Comparison of ENCODE assay signal across 8 cellular contexts in genomic region chr12:67483871-67484554, GRCh38.
DNase-seq lines count a peak whose midpoint lies in the region; ATAC-seq and TF ChIP-seq lines count a peak whose summit lies in the region.

No MANE protein-coding gene starts in this region.

- H3K4ac ChIP-seq in mesendoderm (ENCODE audit: low read depth, low read length), result no peak overlapping the region

- peaks cover 6% of the 10 kb centered on the region for H3K36me3 Mint-ChIP-seq in activated CD4-positive, alpha-beta T cell treated with anti-CD3 and anti-CD28 coated beads for 36 hours (ENCODE audit: low read depth)
- H3K36me3 Mint-ChIP-seq in T-cell, result peaks cover 1% of the 10 kb centered on the region

- H3K27ac Mint-ChIP-seq in activated CD4-positive, alpha-beta T cell treated with anti-CD3 and anti-CD28 coated beads for 36 hours, result no peak overlapping the region
- peak overlapping the region; percentile 82 to 88 for H3K27ac Mint-ChIP-seq in T-cell

- TF ChIP-seq CTCF in GM13976 (IDR thresholded peaks at IDR 0.05; ENCODE audit: borderline replicate concordance, control extremely low read depth, extremely low read depth, insufficient read depth, missing control alignments), result no peak

- H2BK120ac ChIP-seq in mesendoderm (ENCODE audit: low read depth, low read length), result no peak overlapping the region

- H3K27me3 Mint-ChIP-seq in activated CD4-positive, alpha-beta T cell treated with anti-CD3 and anti-CD28 coated beads for 36 hours, result no peaks in the 10 kb centered on the region
- H3K27me3 Mint-ChIP-seq in T-cell, result no peaks in the 10 kb centered on the region

- no CpG with 5 or more reads among the region's 3 CpGs for WGBS in mesendoderm (ENCODE audit: extremely low coverage, insufficient coverage, low lambda C conversion rate)

- H3K4me3 ChIP-seq in mesendoderm (ENCODE audit: low read length), result no peak overlapping the region

- ATAC-seq in activated CD4-positive, alpha-beta T cell treated with anti-CD3 and anti-CD28 coated beads for 36 hours, result peak; percentile 25
- ATAC-seq in HG02642 (IDR thresholded peaks at IDR 0.05; ENCODE audit: poor library complexity, unreplicated experiment) (peak; percentile 51), T-cell (replicated peaks in 1 of 4) (peak in 1 of 4 experiments; percentile 9), sciatic nerve (peak; percentile 31), HG02840 (IDR thresholded peaks at IDR 0.05; ENCODE audit: low FRiP score, unreplicated experiment) (no peak)

- H3K79me2 ChIP-seq in mesendoderm (ENCODE audit: control insufficient read depth, insufficient read depth, low read length), result no peaks in the 10 kb centered on the region

- H3K4me3 Mint-ChIP-seq in activated CD4-positive, alpha-beta T cell treated with anti-CD3 and anti-CD28 coated beads for 36 hours, result no peak overlapping the region
- peak overlapping the region in 1 of 3 donors; percentile 64 for H3K4me3 Mint-ChIP-seq in T-cell

- no peaks in the 10 kb centered on the region for H3K27me3 ChIP-seq in mesendoderm (ENCODE audit: insufficient read depth, low read length, poor library complexity)

- POLR2A ChIA-PET in activated CD4-positive, alpha-beta T cell treated with anti-CD3 and anti-CD28 coated beads for 36 hours (lab: Charles Lee), result interaction anchor here (0.6 kb wide), 1 partner anchor 104 kb away, joined by 3 read pairs; no protein-coding TSS in a partner anchor
- POLR2A ChIA-PET in T-cell (lab: Charles Lee), result interaction anchor here (0.5 to 0.6 kb wide), 2 partner anchors 80 to 359 kb away, joined by 3 to 5 read pairs; no protein-coding TSS in a partner anchor

- H3K4me2 ChIP-seq in mesendoderm (ENCODE audit: low read length), result no peak overlapping the region

- no peak overlapping the region for H3K56ac ChIP-seq in mesendoderm (ENCODE audit: low read length)

- H3K18ac ChIP-seq in mesendoderm (ENCODE audit: low read length), result no peak overlapping the region

- no peak overlapping the region for H4K8ac ChIP-seq in mesendoderm (ENCODE audit: low read depth, low read length)

- peaks cover 40% of the 10 kb centered on the region for H3K4me1 Mint-ChIP-seq in activated CD4-positive, alpha-beta T cell treated with anti-CD3 and anti-CD28 coated beads for 36 hours
- H3K4me1 Mint-ChIP-seq in T-cell, result peaks cover 44 to 47% (median 45%) of the 10 kb centered on the region in 3 donors

- CTCF ChIA-PET in activated CD4-positive, alpha-beta T cell treated with anti-CD3 and anti-CD28 coated beads for 36 hours (lab: Charles Lee), result interaction anchor here (0.5 to 1.7 kb wide), 4 partner anchors 11 to 127 kb away, joined by 3 to 5 read pairs (median 3); no protein-coding TSS in a partner anchor
- CTCF ChIA-PET in T-cell (lab: Charles Lee), result interaction anchor here (0.6 to 1.4 kb wide), 4 partner anchors 32 to 170 kb away, joined by 3 to 8 read pairs (median 4); no protein-coding TSS in a partner anchor

- H3K36me3 ChIP-seq in mesendoderm (ENCODE audit: control insufficient read depth, insufficient read depth, low read length), result no peaks in the 10 kb centered on the region

- H2BK15ac ChIP-seq in mesendoderm (replicated peaks; ENCODE audit: low read depth), result no peak overlapping the region

- H3K9ac ChIP-seq in mesendoderm (ENCODE audit: low read length), result no peak overlapping the region

- DNase-seq in activated CD4-positive, alpha-beta T cell treated with anti-CD3 and anti-CD28 coated beads for 36 hours, result peak; percentile 8
- DNase-seq in activated CD4-positive, alpha-beta T cell treated with anti-CD3 and anti-CD28 coated beads for 4 hours, result no peak
- DNase-seq in T-cell, result no peak
- no peak for DNase-seq in sciatic nerve (ENCODE audit: low spot score)
- no peak for DNase-seq in mesendoderm
- DNase-seq in GM13976 (ENCODE audit: low spot score), result no peak

- no peak overlapping the region for H2BK5ac ChIP-seq in mesendoderm (ENCODE audit: low read length)

- no peak overlapping the region for H3K23ac ChIP-seq in mesendoderm (ENCODE audit: low read length)

- peaks cover 9% of the 10 kb centered on the region for H3K9me3 Mint-ChIP-seq in activated CD4-positive, alpha-beta T cell treated with anti-CD3 and anti-CD28 coated beads for 36 hours (ENCODE audit: low read depth)
- H3K9me3 Mint-ChIP-seq in T-cell, result peaks cover 1 to 9% (median 3%) of the 10 kb centered on the region in 3 donors

- intact Hi-C loops in activated CD4-positive, alpha-beta T cell treated with anti-CD3 and anti-CD28 coated beads for 36 hours (cut with DNase I, micrococcal nuclease), result no loop called here
- intact Hi-C loops in sciatic nerve (cut with DNase I), result no loop called here

- no peak overlapping the region for H4K5ac ChIP-seq in mesendoderm (ENCODE audit: low read length)

- in situ Hi-C loops in GM13976 (cut with MboI; ENCODE audit: low sequenced_read_pairs, unreplicated experiment), result no loop called here

- H2AK5ac ChIP-seq in mesendoderm (ENCODE audit: low read length), result no peak overlapping the region

- H3K4me1 ChIP-seq in mesendoderm (ENCODE audit: control insufficient read depth, low read depth, low read length), result no peaks in the 10 kb centered on the region

- H3K27ac ChIP-seq in mesendoderm (ENCODE audit: low read depth, low read length), result no peak overlapping the region

- no peaks in the 10 kb centered on the region for H3K79me1 ChIP-seq in mesendoderm (ENCODE audit: low read length)
